In the genomic region with DNA sequence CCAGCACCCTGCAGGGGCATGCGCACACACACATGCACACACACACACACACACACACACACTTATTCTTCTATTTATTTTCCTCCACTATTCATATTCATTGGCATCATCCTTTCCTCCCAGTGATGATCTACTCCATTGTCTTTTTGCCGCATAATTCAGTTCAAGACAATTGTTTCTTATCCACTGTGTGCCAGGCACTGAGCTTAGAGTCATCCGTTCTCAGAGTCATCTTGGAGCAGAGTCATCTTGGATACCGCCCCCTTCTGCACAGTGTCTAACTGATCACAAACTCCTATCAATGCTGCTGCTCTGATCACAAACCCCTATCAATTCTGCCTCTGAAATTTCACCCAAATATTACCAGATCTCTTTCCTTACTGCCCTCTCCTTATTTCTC, we compare ENCODE assay signal across 19 cellular contexts.
DNase-seq lines count a peak whose midpoint lies in the region; ATAC-seq lines count a peak whose summit lies in the region.
"Had no signal": no experiment of that assay in that cellular context is flagged by ENCODE, and none has a peak within 500 bp of the region (broad histone marks: within the 10 kb centered on the region; RNA-seq: fewer than 3 reads in every experiment).

No MANE protein-coding gene starts in this region.

- ATAC-seq in right cardiac atrium, result no peak
- ATAC-seq in left ventricle myocardium superior, result no peak
- ATAC-seq in GM21619 (IDR thresholded peaks at IDR 0.05; ENCODE audit: unreplicated experiment), result no peak
- ATAC-seq: HCT116 had no signal

- no peaks in the 10 kb centered on the region for H3K4me1 ChIP-seq in right cardiac atrium (ENCODE audit: control insufficient read depth, insufficient read depth, low read length)

- H3K27ac ChIP-seq in angular gyrus (ENCODE audit: low read depth, low read length) (peak overlapping the region; percentile 85), right cardiac atrium (ENCODE audit: low read length) (no peak overlapping the region)
- H3K27ac ChIP-seq: PC-9 had no signal

- 88% methylated on average over 4 of the region's 4 CpGs for WGBS in right cardiac atrium

- H3K9me3 ChIP-seq in right cardiac atrium (ENCODE audit: control insufficient read depth, low read length), result no peaks in the 10 kb centered on the region

- peak; percentile 92 for DNase-seq in globus pallidus (ENCODE audit: low spot score)
- DNase-seq in midbrain (lab: John Stamatoyannopoulos, UW), result peak; percentile 67
- DNase-seq in superior temporal gyrus (ENCODE audit: extremely low spot score), result peak; percentile 83
- DNase-seq in right cardiac atrium, result no peak
- DNase-seq in left ventricle myocardium superior, result no peak
- DNase-seq: GOT3, Karpas-422, MV-4-11, NCI-H1105 treated with DMSO at 0.1 percent for 48 hours, NCI-H2029 treated with DMSO at 0.1 percent for 48 hours, NCI-H226, NCI-H510A treated with DMSO at 0.1 percent for 48 hours, NCI-H748 treated with DMSO at 0.1 percent for 48 hours, PC-9, RPMI8226, SHP77 had no signal

- no peak overlapping the region for H3K4me3 ChIP-seq in right cardiac atrium (ENCODE audit: low read length)
- H3K4me3 ChIP-seq: PC-9 had no signal

- intact Hi-C loops in right cardiac atrium (cut with DNase I) (no loop called here), left ventricle myocardium superior (cut with micrococcal nuclease) (no loop called here)

- peaks cover 4% of the 10 kb centered on the region for H3K27me3 ChIP-seq in right cardiac atrium (ENCODE audit: control insufficient read depth, insufficient read depth)

Comparison
In these comparisons a context has a peak if more than half of its experiments do, and no peak if none do; other contexts are left out.
1. DNase-seq: peak in globus pallidus (single experiment), midbrain (single experiment) and superior temporal gyrus (single experiment); none in right cardiac atrium (0 of 3) and left ventricle myocardium superior (single experiment).